ENCODE assay signal across 12 cellular contexts in the genomic region with DNA sequence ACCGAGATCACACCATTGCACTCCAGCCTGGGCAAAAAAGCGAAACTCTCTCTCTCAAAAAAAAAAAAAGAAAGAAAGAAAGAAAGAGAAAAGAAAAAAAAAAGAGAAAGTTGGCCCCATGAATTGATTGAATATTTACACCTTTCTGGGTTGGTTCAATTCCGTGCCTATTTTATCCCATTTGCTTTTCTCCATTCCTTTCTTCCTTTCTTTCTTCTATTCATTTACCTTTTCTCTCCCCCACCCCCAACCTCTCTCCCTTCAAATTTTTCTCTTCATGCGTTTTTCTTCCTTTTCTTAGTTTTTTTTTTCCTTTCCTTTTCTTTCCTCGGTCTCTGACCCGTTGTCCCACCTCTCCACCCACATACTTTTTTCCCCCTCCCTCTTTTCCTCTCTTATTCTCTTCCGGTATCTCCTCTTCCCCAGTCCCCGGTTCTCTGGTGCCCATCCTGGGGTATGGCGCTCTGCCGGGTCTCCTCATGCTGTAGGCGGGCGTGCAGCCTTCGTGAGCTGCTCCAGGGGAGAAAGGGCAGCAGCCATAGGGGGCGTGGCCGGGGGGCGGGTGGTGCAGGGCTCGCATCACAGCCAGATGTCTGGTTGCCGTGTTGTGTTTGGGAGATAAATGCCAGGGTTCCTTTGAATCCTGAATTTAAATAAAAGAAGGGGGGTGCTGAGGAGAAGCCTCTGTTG. TPM values are rescaled to one million over a fixed set of nuclear protein-coding genes. Genes with fewer than 3 reads are reported as not detected.
A peak's percentile ranks its signal among the peaks of the same experiment; 100 is the strongest.
DNase-seq lines count a peak whose midpoint lies in the region; ATAC-seq and TF ChIP-seq lines count a peak whose summit lies in the region.
"Had no signal": no experiment of that assay in that cellular context is flagged by ENCODE, and none has a peak within 500 bp of the region (broad histone marks: within the 10 kb centered on the region; RNA-seq: fewer than 3 reads in every experiment).

No MANE protein-coding gene starts in this region.

- POLR2A ChIA-PET in activated CD4-positive, alpha-beta T cell treated with anti-CD3 and anti-CD28 coated beads for 36 hours (lab: Charles Lee), result interaction anchor here (0.7 kb wide), 1 partner anchor 426 kb away, joined by 3 read pairs; no protein-coding TSS in a partner anchor

- no peak overlapping the region for H3K4me3 ChIP-seq in Peyer's patch
- H3K4me3 ChIP-seq: HAP-1 had no signal

- TF ChIP-seq CTCF in Peyer's patch (IDR thresholded peaks at IDR 0.05), result no peak

- H3K27ac Mint-ChIP-seq in activated CD4-positive, alpha-beta T cell treated with anti-CD3 and anti-CD28 coated beads for 36 hours, result no peak overlapping the region
- H3K27ac Mint-ChIP-seq in stimulated activated memory B cell treated with anti-CD40 and anti-IgM and Interleukin-4, amounts not matched to agents 10 μg/mL and 1 μg/mL and 100 μg/mL, for 72 hours, result no peak overlapping the region
- no peak overlapping the region for H3K27ac Mint-ChIP-seq in immature natural killer cell
- H3K27ac Mint-ChIP-seq: CD4-positive, CD25-positive, alpha-beta regulatory T cell; dendritic cell treated with granulocyte-macrophage colony-stimulating factor and Interleukin-4, amounts not matched to agents 40 ng/mL and 50 ng/mL, for 4 days had no signal

- CTCF ChIA-PET in activated CD4-positive, alpha-beta T cell treated with anti-CD3 and anti-CD28 coated beads for 36 hours (lab: Charles Lee), result interaction anchor here (0.8 to 7.3 kb wide), 3 partner anchors 13 to 90 kb away, joined by 3 to 200 read pairs (median 4); no protein-coding TSS in a partner anchor

- H3K9me3 ChIP-seq in Peyer's patch, result no peaks in the 10 kb centered on the region
- H3K9me3 ChIP-seq: HAP-1 had no signal

- peaks cover 43% of the 10 kb centered on the region for H3K27me3 Mint-ChIP-seq in activated CD4-positive, alpha-beta T cell treated with anti-CD3 and anti-CD28 coated beads for 36 hours
- peaks cover 90% of the 10 kb centered on the region for H3K27me3 Mint-ChIP-seq in stimulated activated memory B cell treated with anti-CD40 and anti-IgM and Interleukin-4, amounts not matched to agents 10 μg/mL and 1 μg/mL and 100 μg/mL, for 72 hours
- H3K27me3 Mint-ChIP-seq in immature natural killer cell (ENCODE audit: low read depth in 3 of 3), result peaks cover 20 to 34% (median 32%) of the 10 kb centered on the region in 3 donors

- H3K4me1 Mint-ChIP-seq in activated CD4-positive, alpha-beta T cell treated with anti-CD3 and anti-CD28 coated beads for 36 hours, result peaks cover 5% of the 10 kb centered on the region
- H3K4me1 Mint-ChIP-seq in stimulated activated memory B cell treated with anti-CD40 and anti-IgM and Interleukin-4, amounts not matched to agents 10 μg/mL and 1 μg/mL and 100 μg/mL, for 72 hours, result peaks cover 10% of the 10 kb centered on the region
- H3K4me1 Mint-ChIP-seq in immature natural killer cell, result peaks cover 0 to 2% of the 10 kb centered on the region in 2 donors

- no peaks in the 10 kb centered on the region for H3K9me3 Mint-ChIP-seq in activated CD4-positive, alpha-beta T cell treated with anti-CD3 and anti-CD28 coated beads for 36 hours (ENCODE audit: low read depth)
- no peaks in the 10 kb centered on the region for H3K9me3 Mint-ChIP-seq in stimulated activated memory B cell treated with anti-CD40 and anti-IgM and Interleukin-4, amounts not matched to agents 10 μg/mL and 1 μg/mL and 100 μg/mL, for 72 hours
- no peaks in the 10 kb centered on the region for H3K9me3 Mint-ChIP-seq in immature natural killer cell
- H3K9me3 Mint-ChIP-seq: dendritic cell treated with granulocyte-macrophage colony-stimulating factor and Interleukin-4, amounts not matched to agents 40 ng/mL and 50 ng/mL, for 4 days had no signal

- no peaks in the 10 kb centered on the region for H3K27me3 ChIP-seq in Peyer's patch

- H3K36me3 Mint-ChIP-seq in activated CD4-positive, alpha-beta T cell treated with anti-CD3 and anti-CD28 coated beads for 36 hours (ENCODE audit: low read depth), result no peaks in the 10 kb centered on the region
- no peaks in the 10 kb centered on the region for H3K36me3 Mint-ChIP-seq in stimulated activated memory B cell treated with anti-CD40 and anti-IgM and Interleukin-4, amounts not matched to agents 10 μg/mL and 1 μg/mL and 100 μg/mL, for 72 hours
- H3K36me3 Mint-ChIP-seq in immature natural killer cell, result no peaks in the 10 kb centered on the region
- H3K36me3 Mint-ChIP-seq: CD4-positive, CD25-positive, alpha-beta regulatory T cell had no signal

- H3K36me3 ChIP-seq in Peyer's patch, result no peaks in the 10 kb centered on the region
- H3K36me3 ChIP-seq: HAP-1 had no signal

- peaks cover 0 to 33% (median 0%) of the 10 kb centered on the region in 4 donors for H3K4me1 ChIP-seq in Peyer's patch

- peak overlapping the region in 3 of 4 donors; percentile 8 to 41 (median 10) for H3K27ac ChIP-seq in Peyer's patch

- peak; percentile 38 for DNase-seq in activated CD4-positive, alpha-beta T cell treated with anti-CD3 and anti-CD28 coated beads for 36 hours
- DNase-seq in activated CD4-positive, alpha-beta T cell treated with anti-CD3 and anti-CD28 coated beads, Interleukin-2, amount 50 U/mL, for 4 hours, result no peak
- peak in 2 of 3 donors; percentile 54 for DNase-seq in Peyer's patch
- DNase-seq in left ventricle myocardium superior, result peak; percentile 73
- DNase-seq in central memory CD4-positive, alpha-beta T cell, result no peak
- no peak for DNase-seq in immature natural killer cell
- DNase-seq: CD4-positive, CD25-positive, alpha-beta regulatory T cell had no signal

- no peak overlapping the region for H3K4me3 Mint-ChIP-seq in activated CD4-positive, alpha-beta T cell treated with anti-CD3 and anti-CD28 coated beads for 36 hours
- H3K4me3 Mint-ChIP-seq in stimulated activated memory B cell treated with anti-CD40 and anti-IgM and Interleukin-4, amounts not matched to agents 10 μg/mL and 1 μg/mL and 100 μg/mL, for 72 hours, result peak overlapping the region; percentile 21
- no peak overlapping the region for H3K4me3 Mint-ChIP-seq in immature natural killer cell
- H3K4me3 Mint-ChIP-seq: CD4-positive, CD25-positive, alpha-beta regulatory T cell; dendritic cell treated with granulocyte-macrophage colony-stimulating factor and Interleukin-4, amounts not matched to agents 40 ng/mL and 50 ng/mL, for 4 days had no signal

- intact Hi-C loops in activated CD4-positive, alpha-beta T cell treated with anti-CD3 and anti-CD28 coated beads for 36 hours (cut with DNase I, micrococcal nuclease), result no loop called here
- intact Hi-C loops in left ventricle myocardium superior (cut with micrococcal nuclease), result no loop called here

- no peak for TF ChIP-seq POLR2A in Peyer's patch (IDR thresholded peaks at IDR 0.05)

- ATAC-seq in activated CD4-positive, alpha-beta T cell treated with anti-CD3 and anti-CD28 coated beads for 36 hours, result no peak
- ATAC-seq in left ventricle myocardium superior, result no peak
- ATAC-seq in stimulated activated memory B cell treated with anti-CD40 and anti-IgM and Interleukin-4, amounts not matched to agents 10 μg/mL and 1 μg/mL and 100 μg/mL, for 72 hours, result no peak
- ATAC-seq in activated CD4-positive, CD25-positive, alpha-beta regulatory T cell treated with anti-CD3 and anti-CD28 coated beads, Interleukin-2, amount 50 U/mL, for 24 hours, result no peak
- ATAC-seq: Panc1 had no signal

RNA-seq across cellular contexts. Expression of gene COL1A1, which starts 5.3 kb away (rescaled TPM):
- under 1 TPM; 0.55 to 0.70 TPM for total RNA-seq in activated CD4-positive, alpha-beta T cell treated with anti-CD3 and anti-CD28 coated beads for 36 hours
- total RNA-seq in Peyer's patch (100 to 1,000 TPM in 1 of 4 donors, 10 to 100 TPM in 3; 11.3 to 287 (median 31.9) TPM), left ventricle myocardium superior (26.8 TPM)
- not detected for polyA plus RNA-seq in immature natural killer cell
- polyA plus RNA-seq: CD4-positive, CD25-positive, alpha-beta regulatory T cell had no signal

RNA-seq across cellular contexts. Expression of gene SGCA, which starts 40.9 kb away (rescaled TPM):
- total RNA-seq in activated CD4-positive, alpha-beta T cell treated with anti-CD3 and anti-CD28 coated beads for 36 hours, result under 1 TPM in 1 of 2 experiments, not detected in 1; 0.26 TPM
- total RNA-seq in Peyer's patch (1 to 10 TPM in 3 of 4 donors, not detected in 1; 2.9 to 3.5 (median 3.5) TPM), left ventricle myocardium superior (155 TPM)
- not detected for polyA plus RNA-seq in immature natural killer cell
- total RNA-seq: CD4-positive, CD25-positive, alpha-beta regulatory T cell had no signal
- polyA plus RNA-seq: CD4-positive, CD25-positive, alpha-beta regulatory T cell had no signal

RNA-seq across cellular contexts. Expression of gene PPP1R9B, which starts 56.3 kb away (rescaled TPM):
- 10 to 100 TPM; 61.1 to 64.0 TPM for total RNA-seq in activated CD4-positive, alpha-beta T cell treated with anti-CD3 and anti-CD28 coated beads for 36 hours
- total RNA-seq in Peyer's patch (10 to 100 TPM; 18.0 to 40.4 (median 32.9) TPM), left ventricle myocardium superior (37.6 TPM)
- 1 to 10 TPM in 1 of 3 donors, under 1 TPM in 2; 0.25 to 2.0 (median 0.66) TPM for polyA plus RNA-seq in immature natural killer cell

Comparison
In these comparisons a context has a peak if more than half of its experiments do, and no peak if none do; other contexts are left out.
1. DNase-seq: peak in activated CD4-positive, alpha-beta T cell treated with anti-CD3 and anti-CD28 coated beads for 36 hours (single experiment), Peyer's patch (2 of 3) and left ventricle myocardium superior (single experiment); none in activated CD4-positive, alpha-beta T cell treated with anti-CD3 and anti-CD28 coated beads, Interleukin-2, amount 50 U/mL, for 4 hours (0 of 2), central memory CD4-positive, alpha-beta T cell (single experiment) and immature natural killer cell (0 of 3).
2. RNA of gene COL1A1, which starts 5.3 kb away (total RNA-seq): 11.3 to 287 TPM in Peyer's patch and 26.8 TPM in left ventricle myocardium superior (single experiment); 0.55 to 0.70 TPM in activated CD4-positive, alpha-beta T cell treated with anti-CD3 and anti-CD28 coated beads for 36 hours; every median in the first group is over 4 times any median in the second.
3. RNA of gene SGCA, which starts 40.9 kb away (total RNA-seq): 155 TPM in left ventricle myocardium superior (single experiment); 2.9 to 3.5 TPM in Peyer's patch and 0.26 TPM in activated CD4-positive, alpha-beta T cell treated with anti-CD3 and anti-CD28 coated beads for 36 hours; every median in the first group is over 10 times any median in the second.